1 cellular context compared by ENCODE assay signal in the genomic region with DNA sequence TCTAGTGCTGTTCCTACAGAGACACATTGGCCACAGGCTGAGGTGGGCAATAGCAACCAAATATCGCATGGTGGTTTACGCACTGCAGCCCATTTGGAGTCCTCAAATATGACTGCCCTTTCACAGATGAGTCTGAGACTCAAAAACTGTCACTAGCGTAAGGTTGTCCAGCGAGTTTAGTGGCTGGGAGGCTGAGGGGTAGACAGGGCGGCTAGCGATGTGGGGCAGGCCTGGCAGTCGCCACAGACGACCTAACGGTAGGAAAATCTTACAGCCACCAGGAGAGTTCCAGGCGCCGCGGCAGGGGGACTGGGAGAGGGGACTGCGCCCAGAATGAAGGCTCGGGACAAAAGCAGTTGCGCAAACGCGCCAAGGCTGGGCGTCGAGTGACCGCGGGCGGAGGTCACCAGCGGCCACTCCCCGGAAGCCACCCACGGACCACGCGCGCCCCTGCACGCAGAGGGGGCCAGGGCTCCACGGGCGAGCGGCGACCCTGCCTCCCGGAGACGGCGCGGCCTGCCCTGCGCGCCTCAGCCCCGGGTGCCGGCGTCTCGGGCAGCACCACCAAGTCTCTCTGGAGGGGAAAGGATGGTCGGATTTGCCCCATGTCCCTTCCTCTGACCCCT.
TF ChIP-seq lines count a peak whose summit lies in the region.

No MANE protein-coding gene starts in this region.

TF ChIP-seq in K562, 482 proteins besides CTCF, POLR2A, EP300 and RAD21 (continued from another document and continues in another):
- TF ChIP-seq, protein P1, sequence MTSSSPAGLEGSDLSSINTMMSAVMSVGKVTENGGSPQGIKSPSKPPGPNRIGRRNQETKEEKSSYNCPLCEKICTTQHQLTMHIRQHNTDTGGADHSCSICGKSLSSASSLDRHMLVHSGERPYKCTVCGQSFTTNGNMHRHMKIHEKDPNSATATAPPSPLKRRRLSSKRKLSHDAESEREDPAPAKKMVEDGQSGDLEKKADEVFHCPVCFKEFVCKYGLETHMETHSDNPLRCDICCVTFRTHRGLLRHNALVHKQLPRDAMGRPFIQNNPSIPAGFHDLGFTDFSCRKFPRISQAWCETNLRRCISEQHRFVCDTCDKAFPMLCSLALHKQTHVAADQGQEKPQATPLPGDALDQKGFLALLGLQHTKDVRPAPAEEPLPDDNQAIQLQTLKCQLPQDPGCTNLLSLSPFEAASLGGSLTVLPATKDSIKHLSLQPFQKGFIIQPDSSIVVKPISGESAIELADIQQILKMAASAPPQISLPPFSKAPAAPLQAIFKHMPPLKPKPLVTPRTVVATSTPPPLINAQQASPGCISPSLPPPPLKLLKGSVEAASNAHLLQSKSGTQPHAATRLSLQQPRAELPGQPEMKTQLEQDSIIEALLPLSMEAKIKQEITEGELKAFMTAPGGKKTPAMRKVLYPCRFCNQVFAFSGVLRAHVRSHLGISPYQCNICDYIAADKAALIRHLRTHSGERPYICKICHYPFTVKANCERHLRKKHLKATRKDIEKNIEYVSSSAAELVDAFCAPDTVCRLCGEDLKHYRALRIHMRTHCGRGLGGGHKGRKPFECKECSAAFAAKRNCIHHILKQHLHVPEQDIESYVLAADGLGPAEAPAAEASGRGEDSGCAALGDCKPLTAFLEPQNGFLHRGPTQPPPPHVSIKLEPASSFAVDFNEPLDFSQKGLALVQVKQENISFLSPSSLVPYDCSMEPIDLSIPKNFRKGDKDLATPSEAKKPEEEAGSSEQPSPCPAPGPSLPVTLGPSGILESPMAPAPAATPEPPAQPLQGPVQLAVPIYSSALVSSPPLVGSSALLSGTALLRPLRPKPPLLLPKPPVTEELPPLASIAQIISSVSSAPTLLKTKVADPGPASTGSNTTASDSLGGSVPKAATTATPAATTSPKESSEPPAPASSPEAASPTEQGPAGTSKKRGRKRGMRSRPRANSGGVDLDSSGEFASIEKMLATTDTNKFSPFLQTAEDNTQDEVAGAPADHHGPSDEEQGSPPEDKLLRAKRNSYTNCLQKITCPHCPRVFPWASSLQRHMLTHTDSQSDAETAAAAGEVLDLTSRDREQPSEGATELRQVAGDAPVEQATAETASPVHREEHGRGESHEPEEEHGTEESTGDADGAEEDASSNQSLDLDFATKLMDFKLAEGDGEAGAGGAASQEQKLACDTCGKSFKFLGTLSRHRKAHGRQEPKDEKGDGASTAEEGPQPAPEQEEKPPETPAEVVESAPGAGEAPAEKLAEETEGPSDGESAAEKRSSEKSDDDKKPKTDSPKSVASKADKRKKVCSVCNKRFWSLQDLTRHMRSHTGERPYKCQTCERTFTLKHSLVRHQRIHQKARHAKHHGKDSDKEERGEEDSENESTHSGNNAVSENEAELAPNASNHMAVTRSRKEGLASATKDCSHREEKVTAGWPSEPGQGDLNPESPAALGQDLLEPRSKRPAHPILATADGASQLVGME (CRISPR knock-in tag; IDR thresholded peaks at IDR 0.05), result peak; percentile 73; the same call in 1 of the 2 replicates
- TF ChIP-seq CCAR2 (IDR thresholded peaks at IDR 0.05; ENCODE audit: low read depth, low read length) (no peak), MTF1 (CRISPR knock-in tag; IDR thresholded peaks at IDR 0.05; ENCODE audit: borderline replicate concordance) (no peak), ARID1B (IDR thresholded peaks at IDR 0.05) (0 out of 2 replicates have a peak, but pooled peaks have one; percentile 26), SRSF7 (optimal IDR thresholded peaks at IDR 0.05; ENCODE audit: low read depth, low read length) (no peak), TGIF2 (CRISPR knock-in tag; IDR thresholded peaks at IDR 0.05) (peak; percentile 86), MYBL2 (IDR thresholded peaks at IDR 0.05; ENCODE audit: low read depth) (no peak), MYBL2 (CRISPR knock-in tag; IDR thresholded peaks at IDR 0.05; ENCODE audit: borderline replicate concordance) (no peak), ZC3H11A (IDR thresholded peaks at IDR 0.05; ENCODE audit: low read depth, low read length) (no peak), E2F3 (CRISPR knock-in tag; IDR thresholded peaks at IDR 0.05) (peak; percentile 47; the same call in 1 of the 2 replicates), ZNF717 (CRISPR knock-in tag; IDR thresholded peaks at IDR 0.05) (no peak), YY1 (IDR thresholded peaks at IDR 0.05; ENCODE audit: borderline replicate concordance in 1 of 3, control insufficient read depth in 1 of 3, extremely low read depth in 1 of 3, insufficient read depth in 3 of 3, insufficient read length in 1 of 3, insufficient replicate concordance in 2 of 3, low read depth in 1 of 3, low read length in 2 of 3) (no peak), SRSF9 (IDR thresholded peaks at IDR 0.05; ENCODE audit: borderline replicate concordance, low read depth, low read length) (no peak), MTA1 (IDR thresholded peaks at IDR 0.05; ENCODE audit: borderline replicate concordance) (no peak), ZNF217 (CRISPR knock-in tag; IDR thresholded peaks at IDR 0.05) (no peak), BHLHE40 (IDR thresholded peaks at IDR 0.05; ENCODE audit: low read length) (no peak), ZFX (CRISPR knock-in tag; IDR thresholded peaks at IDR 0.05) (no peak), MEF2D (tag; conservative IDR thresholded peaks at IDR 0.05; ENCODE audit: low read depth) (no peak), ZFP36 (IDR thresholded peaks at IDR 0.05; ENCODE audit: low read depth, low read length, partially characterized antibody) (no peak), CBX8 (IDR thresholded peaks at IDR 0.05; ENCODE audit: borderline replicate concordance, extremely low read depth, low read depth, low read length, poor library complexity, severe bottlenecking) (no peak), L3MBTL2 (IDR thresholded peaks at IDR 0.05) (peak; percentile 88), ZNF165 (CRISPR knock-in tag; IDR thresholded peaks at IDR 0.05; ENCODE audit: borderline replicate concordance) (no peak), KAT7 (CRISPR knock-in tag; IDR thresholded peaks at IDR 0.05; ENCODE audit: borderline replicate concordance) (peak; percentile 98), HMG20B (CRISPR knock-in tag; IDR thresholded peaks at IDR 0.05) (no peak), ZNF507 (tag; conservative IDR thresholded peaks at IDR 0.05) (no peak), ZNF830 (CRISPR knock-in tag; IDR thresholded peaks at IDR 0.05) (no peak), SIN3A (IDR thresholded peaks at IDR 0.05; ENCODE audit: borderline replicate concordance in 2 of 2, control insufficient read depth in 1 of 2, low read depth in 2 of 2, low read length in 2 of 2) (peak in 1 of 2 experiments; percentile 17; a peak in 1 of 4 replicates), FOXA3 (CRISPR knock-in tag; conservative IDR thresholded peaks at IDR 0.05 in 1 of 2, IDR thresholded peaks at IDR 0.05 in 1 of 2) (no peak; a peak in 1 of 4 replicates), CTBP1 (IDR thresholded peaks at IDR 0.05; ENCODE audit: borderline replicate concordance) (no peak; the same call in 1 of the 2 replicates), HDAC1 (IDR thresholded peaks at IDR 0.05) (no peak), HNRNPL (IDR thresholded peaks at IDR 0.05; ENCODE audit: low read depth, low read length) (no peak), SMAD1 (IDR thresholded peaks at IDR 0.05; ENCODE audit: low read depth, low read length, partially characterized antibody) (no peak), ZBTB1 (CRISPR knock-in tag; IDR thresholded peaks at IDR 0.05; ENCODE audit: borderline replicate concordance, low read depth) (peak; percentile 88; the same call in 1 of the 2 replicates), NCOA6 (IDR thresholded peaks at IDR 0.05) (no peak), HDAC6 (IDR thresholded peaks at IDR 0.05; ENCODE audit: low read depth, low read length) (no peak), POLR2G (IDR thresholded peaks at IDR 0.05; ENCODE audit: low read depth, low read length) (no peak), MTA3 (IDR thresholded peaks at IDR 0.05; ENCODE audit: borderline replicate concordance) (no peak), ZNF764 (CRISPR knock-in tag; IDR thresholded peaks at IDR 0.05; ENCODE audit: low read depth) (no peak), CC2D1A (IDR thresholded peaks at IDR 0.05) (no peak), CBX5 (IDR thresholded peaks at IDR 0.05; ENCODE audit: borderline replicate concordance, low read depth) (no peak), PHB (CRISPR knock-in tag; IDR thresholded peaks at IDR 0.05) (0 out of 2 replicates have a peak, but pooled peaks have one; percentile 81), ZNF408 (CRISPR knock-in tag; IDR thresholded peaks at IDR 0.05; ENCODE audit: low read depth) (no peak), ZNF41 (CRISPR knock-in tag; conservative IDR thresholded peaks at IDR 0.05) (no peak), SOX6 (IDR thresholded peaks at IDR 0.05) (0 out of 2 replicates have a peak, but pooled peaks have one; percentile 11)
- TF ChIP-seq, protein P2, sequence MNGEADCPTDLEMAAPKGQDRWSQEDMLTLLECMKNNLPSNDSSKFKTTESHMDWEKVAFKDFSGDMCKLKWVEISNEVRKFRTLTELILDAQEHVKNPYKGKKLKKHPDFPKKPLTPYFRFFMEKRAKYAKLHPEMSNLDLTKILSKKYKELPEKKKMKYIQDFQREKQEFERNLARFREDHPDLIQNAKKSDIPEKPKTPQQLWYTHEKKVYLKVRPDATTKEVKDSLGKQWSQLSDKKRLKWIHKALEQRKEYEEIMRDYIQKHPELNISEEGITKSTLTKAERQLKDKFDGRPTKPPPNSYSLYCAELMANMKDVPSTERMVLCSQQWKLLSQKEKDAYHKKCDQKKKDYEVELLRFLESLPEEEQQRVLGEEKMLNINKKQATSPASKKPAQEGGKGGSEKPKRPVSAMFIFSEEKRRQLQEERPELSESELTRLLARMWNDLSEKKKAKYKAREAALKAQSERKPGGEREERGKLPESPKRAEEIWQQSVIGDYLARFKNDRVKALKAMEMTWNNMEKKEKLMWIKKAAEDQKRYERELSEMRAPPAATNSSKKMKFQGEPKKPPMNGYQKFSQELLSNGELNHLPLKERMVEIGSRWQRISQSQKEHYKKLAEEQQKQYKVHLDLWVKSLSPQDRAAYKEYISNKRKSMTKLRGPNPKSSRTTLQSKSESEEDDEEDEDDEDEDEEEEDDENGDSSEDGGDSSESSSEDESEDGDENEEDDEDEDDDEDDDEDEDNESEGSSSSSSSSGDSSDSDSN (IDR thresholded peaks at IDR 0.05; ENCODE audit: borderline replicate concordance in 1 of 2, low read depth in 2 of 2, low read length in 2 of 2), result no peak
- TF ChIP-seq, protein P3, sequence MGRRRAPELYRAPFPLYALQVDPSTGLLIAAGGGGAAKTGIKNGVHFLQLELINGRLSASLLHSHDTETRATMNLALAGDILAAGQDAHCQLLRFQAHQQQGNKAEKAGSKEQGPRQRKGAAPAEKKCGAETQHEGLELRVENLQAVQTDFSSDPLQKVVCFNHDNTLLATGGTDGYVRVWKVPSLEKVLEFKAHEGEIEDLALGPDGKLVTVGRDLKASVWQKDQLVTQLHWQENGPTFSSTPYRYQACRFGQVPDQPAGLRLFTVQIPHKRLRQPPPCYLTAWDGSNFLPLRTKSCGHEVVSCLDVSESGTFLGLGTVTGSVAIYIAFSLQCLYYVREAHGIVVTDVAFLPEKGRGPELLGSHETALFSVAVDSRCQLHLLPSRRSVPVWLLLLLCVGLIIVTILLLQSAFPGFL (CRISPR knock-in tag; IDR thresholded peaks at IDR 0.05), result no peak
- TF ChIP-seq, protein P4, sequence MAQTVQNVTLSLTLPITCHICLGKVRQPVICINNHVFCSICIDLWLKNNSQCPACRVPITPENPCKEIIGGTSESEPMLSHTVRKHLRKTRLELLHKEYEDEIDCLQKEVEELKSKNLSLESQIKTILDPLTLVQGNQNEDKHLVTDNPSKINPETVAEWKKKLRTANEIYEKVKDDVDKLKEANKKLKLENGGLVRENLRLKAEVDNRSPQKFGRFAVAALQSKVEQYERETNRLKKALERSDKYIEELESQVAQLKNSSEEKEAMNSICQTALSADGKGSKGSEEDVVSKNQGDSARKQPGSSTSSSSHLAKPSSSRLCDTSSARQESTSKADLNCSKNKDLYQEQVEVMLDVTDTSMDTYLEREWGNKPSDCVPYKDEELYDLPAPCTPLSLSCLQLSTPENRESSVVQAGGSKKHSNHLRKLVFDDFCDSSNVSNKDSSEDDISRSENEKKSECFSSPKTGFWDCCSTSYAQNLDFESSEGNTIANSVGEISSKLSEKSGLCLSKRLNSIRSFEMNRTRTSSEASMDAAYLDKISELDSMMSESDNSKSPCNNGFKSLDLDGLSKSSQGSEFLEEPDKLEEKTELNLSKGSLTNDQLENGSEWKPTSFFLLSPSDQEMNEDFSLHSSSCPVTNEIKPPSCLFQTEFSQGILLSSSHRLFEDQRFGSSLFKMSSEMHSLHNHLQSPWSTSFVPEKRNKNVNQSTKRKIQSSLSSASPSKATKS (CRISPR knock-in tag; IDR thresholded peaks at IDR 0.05), result no peak
- TF ChIP-seq, protein P5, sequence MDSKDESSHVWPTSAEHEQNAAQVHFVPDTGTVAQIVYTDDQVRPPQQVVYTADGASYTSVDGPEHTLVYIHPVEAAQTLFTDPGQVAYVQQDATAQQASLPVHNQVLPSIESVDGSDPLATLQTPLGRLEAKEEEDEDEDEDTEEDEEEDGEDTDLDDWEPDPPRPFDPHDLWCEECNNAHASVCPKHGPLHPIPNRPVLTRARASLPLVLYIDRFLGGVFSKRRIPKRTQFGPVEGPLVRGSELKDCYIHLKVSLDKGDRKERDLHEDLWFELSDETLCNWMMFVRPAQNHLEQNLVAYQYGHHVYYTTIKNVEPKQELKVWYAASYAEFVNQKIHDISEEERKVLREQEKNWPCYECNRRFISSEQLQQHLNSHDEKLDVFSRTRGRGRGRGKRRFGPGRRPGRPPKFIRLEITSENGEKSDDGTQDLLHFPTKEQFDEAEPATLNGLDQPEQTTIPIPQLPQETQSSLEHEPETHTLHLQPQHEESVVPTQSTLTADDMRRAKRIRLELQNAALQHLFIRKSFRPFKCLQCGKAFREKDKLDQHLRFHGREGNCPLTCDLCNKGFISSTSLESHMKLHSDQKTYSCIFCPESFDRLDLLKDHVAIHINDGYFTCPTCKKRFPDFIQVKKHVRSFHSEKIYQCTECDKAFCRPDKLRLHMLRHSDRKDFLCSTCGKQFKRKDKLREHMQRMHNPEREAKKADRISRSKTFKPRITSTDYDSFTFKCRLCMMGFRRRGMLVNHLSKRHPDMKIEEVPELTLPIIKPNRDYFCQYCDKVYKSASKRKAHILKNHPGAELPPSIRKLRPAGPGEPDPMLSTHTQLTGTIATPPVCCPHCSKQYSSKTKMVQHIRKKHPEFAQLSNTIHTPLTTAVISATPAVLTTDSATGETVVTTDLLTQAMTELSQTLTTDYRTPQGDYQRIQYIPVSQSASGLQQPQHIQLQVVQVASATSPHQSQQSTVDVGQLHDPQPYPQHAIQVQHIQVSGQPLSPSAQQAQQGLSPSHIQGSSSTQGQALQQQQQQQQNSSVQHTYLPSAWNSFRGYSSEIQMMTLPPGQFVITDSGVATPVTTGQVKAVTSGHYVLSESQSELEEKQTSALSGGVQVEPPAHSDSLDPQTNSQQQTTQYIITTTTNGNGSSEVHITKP (IDR thresholded peaks at IDR 0.05; ENCODE audit: partially characterized antibody), result no peak
- TF ChIP-seq, protein P6, sequence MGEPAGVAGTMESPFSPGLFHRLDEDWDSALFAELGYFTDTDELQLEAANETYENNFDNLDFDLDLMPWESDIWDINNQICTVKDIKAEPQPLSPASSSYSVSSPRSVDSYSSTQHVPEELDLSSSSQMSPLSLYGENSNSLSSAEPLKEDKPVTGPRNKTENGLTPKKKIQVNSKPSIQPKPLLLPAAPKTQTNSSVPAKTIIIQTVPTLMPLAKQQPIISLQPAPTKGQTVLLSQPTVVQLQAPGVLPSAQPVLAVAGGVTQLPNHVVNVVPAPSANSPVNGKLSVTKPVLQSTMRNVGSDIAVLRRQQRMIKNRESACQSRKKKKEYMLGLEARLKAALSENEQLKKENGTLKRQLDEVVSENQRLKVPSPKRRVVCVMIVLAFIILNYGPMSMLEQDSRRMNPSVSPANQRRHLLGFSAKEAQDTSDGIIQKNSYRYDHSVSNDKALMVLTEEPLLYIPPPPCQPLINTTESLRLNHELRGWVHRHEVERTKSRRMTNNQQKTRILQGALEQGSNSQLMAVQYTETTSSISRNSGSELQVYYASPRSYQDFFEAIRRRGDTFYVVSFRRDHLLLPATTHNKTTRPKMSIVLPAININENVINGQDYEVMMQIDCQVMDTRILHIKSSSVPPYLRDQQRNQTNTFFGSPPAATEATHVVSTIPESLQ (CRISPR knock-in tag; IDR thresholded peaks at IDR 0.05), result no peak
